In the genomic region with DNA sequence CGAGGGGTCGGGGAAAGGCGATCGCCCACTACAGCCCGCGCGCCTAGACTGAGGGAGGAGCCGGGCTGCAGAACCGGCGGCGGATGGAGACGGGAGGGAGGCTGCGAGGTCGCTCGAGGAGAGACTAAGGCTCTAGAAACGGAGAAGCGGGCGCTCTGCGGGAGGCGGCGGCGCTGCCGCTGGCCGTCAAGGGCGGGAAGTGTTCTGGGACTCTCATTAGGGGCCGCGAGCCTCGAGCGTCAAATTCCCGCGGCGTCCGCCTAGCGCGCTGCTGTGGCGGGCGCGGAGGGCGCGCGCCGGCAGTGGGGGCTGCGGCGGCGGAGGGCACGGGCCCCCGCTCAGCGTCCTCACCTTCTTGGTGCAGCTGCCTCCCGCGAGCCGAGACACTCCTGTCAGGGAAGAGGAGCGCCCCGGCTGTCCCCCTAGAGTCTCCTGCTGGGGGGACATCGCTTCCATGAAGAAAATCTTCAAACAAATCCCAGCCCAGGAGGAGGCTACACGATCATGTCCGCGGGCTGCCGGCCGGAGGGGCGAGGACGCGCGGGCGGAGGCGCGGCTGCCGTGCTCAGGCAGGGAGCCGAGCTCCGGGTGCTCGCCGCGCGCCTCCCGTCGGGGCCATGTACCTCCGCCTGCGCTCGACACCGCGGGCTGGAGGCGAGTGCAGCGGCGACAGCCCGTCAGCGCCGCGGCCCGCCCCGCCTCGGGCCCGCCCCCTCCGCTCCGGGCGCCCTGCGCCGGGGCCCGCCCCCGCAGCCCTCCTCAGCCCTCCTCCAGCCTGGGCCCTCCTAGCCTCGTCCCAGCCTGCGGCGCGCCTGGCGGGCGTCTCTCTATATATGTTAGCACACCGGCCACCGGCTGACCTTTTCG, we compare ENCODE assay signal across 1 cellular context.
TF ChIP-seq lines count a peak whose summit lies in the region.

TSS of gene ARHGAP20 (minus strand) at position 662 of the 867 bp plus-strand sequence. CDS start at position 456, 206 bp downstream.

TF ChIP-seq in H1, 55 proteins besides CTCF, POLR2A, EP300 and RAD21 (continued from another document):
- peak; percentile 92 for TF ChIP-seq E2F6 (IDR thresholded peaks at IDR 0.05)
- TF ChIP-seq, protein P1, sequence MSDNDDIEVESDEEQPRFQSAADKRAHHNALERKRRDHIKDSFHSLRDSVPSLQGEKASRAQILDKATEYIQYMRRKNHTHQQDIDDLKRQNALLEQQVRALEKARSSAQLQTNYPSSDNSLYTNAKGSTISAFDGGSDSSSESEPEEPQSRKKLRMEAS (IDR thresholded peaks at IDR 0.05) = peak; percentile 34; the same call in 1 of the 2 replicates
- TF ChIP-seq HDAC6 (IDR thresholded peaks at IDR 0.05; ENCODE audit: low read depth, low read length) = no peak
- no peak for TF ChIP-seq CHD2 (IDR thresholded peaks at IDR 0.05; ENCODE audit: low read length)
- peak; percentile 70 for TF ChIP-seq EGR1 (IDR thresholded peaks at IDR 0.05; ENCODE audit: borderline replicate concordance, low read depth, low read length)
- TF ChIP-seq HDAC2 (IDR thresholded peaks at IDR 0.05; ENCODE audit: borderline replicate concordance in 1 of 2, low read depth in 2 of 2, low read length in 2 of 2) = no peak
- TF ChIP-seq KDM4A (IDR thresholded peaks at IDR 0.05; ENCODE audit: low read depth, low read length, severe bottlenecking) = peak; percentile 83
- 0 out of 4 replicates have a peak, but pooled peaks of 1 of the 2 experiments have one; percentile 13 for TF ChIP-seq SIN3A (conservative IDR thresholded peaks at IDR 0.05 in 1 of 2, IDR thresholded peaks at IDR 0.05 in 1 of 2; ENCODE audit: low read depth in 1 of 2, low read length in 2 of 2)
- no peak for TF ChIP-seq ATF3 (IDR thresholded peaks at IDR 0.05; ENCODE audit: insufficient read depth, low read depth, low read length)
- TF ChIP-seq CBX8 (IDR thresholded peaks at IDR 0.05; ENCODE audit: borderline replicate concordance, low read depth, low read length) = no peak
- peak; percentile 25 for TF ChIP-seq RBBP5 (IDR thresholded peaks at IDR 0.05; ENCODE audit: borderline replicate concordance, low read depth, low read length)
- no peak for TF ChIP-seq JUN (IDR thresholded peaks at IDR 0.05; ENCODE audit: low read depth, low read length)
